22 cellular contexts compared by ENCODE assay signal in the genomic region with DNA sequence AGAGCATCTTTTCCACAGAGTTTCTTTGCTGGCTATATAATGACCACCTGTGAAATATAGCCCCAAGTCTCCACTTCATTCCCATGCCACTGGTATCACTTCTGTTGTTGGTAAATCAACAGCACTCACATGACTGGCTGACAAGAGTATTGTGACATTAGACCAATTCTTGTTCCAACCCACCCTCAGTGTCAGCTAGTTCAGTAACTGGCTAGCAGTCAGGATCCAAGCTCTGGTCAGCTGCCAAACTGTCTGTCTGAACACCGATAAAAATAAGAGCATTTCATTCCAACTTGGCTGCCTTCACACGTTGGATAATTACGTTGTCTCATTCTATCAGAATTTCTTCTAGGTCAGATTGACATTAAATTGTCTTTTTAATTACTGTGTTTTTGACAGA.
"Had no signal": no experiment of that assay in that cellular context is flagged by ENCODE, and none has a peak within 500 bp of the region (broad histone marks: within the 10 kb centered on the region; RNA-seq: fewer than 3 reads in every experiment).

No MANE protein-coding gene starts in this region.

- H3K27me3 ChIP-seq: ascending aorta, Peyer's patch had no signal

- H3K4me3 ChIP-seq: ascending aorta, Peyer's patch had no signal

- DNase-seq: activated CD4-positive, alpha-beta T cell treated with anti-CD3 and anti-CD28 coated beads for 48 hours; activated CD4-positive, alpha-beta T cell treated with anti-CD3 and anti-CD28 coated beads, Interleukin-2, amount 50 U/mL, for 4 hours; activated CD4-positive, CD25-positive, alpha-beta regulatory T cell treated with anti-CD3 and anti-CD28 coated beads, Interleukin-2, amount 50 U/mL, for 72 hours; activated CD8-positive, alpha-beta memory T cell treated with anti-CD3 and anti-CD28 coated beads, Interleukin-2, amount 50 U/mL, for 48 hours; activated CD8-positive, alpha-beta T cell treated with anti-CD3 and anti-CD28 coated beads, Interleukin-2, amount 10 ng/mL, durations not matched to agents 7 days and 5 days; activated naive CD8-positive, alpha-beta T cell treated with anti-CD3 and anti-CD28 coated beads, Interleukin-2, amount 50 U/mL, for 24 hours; activated T-cell treated with anti-CD3 and anti-CD28 coated beads, Interleukin-2, amount 50 U/mL, for 1 hour; amniotic stem cell; NCI-H1092; NCI-H1417; NCI-H1930; NCI-H2171; NCI-H2227 treated with DMSO at 0.1 percent for 48 hours; NCI-H446 treated with DMSO at 0.1 percent for 48 hours; NCI-H524 treated with DMSO at 0.1 percent for 48 hours; NCI-H774; NK-92 treated with Interleukin-12 subunit alpha and Interleukin-12 subunit beta, amount 100 ng/mL, for 24 hours; Peyer's patch; SHP77 treated with DMSO at 0.1 percent for 48 hours had no signal

- H3K36me3 ChIP-seq: ascending aorta, Peyer's patch had no signal

- H3K4me1 ChIP-seq: ascending aorta, Peyer's patch had no signal

- ATAC-seq: activated CD8-positive, alpha-beta T cell treated with anti-CD3 and anti-CD28 coated beads, Interleukin-2, amount 10 ng/mL, durations not matched to agents 7 days and 5 days; activated naive CD8-positive, alpha-beta T cell treated with anti-CD3 and anti-CD28 coated beads, Interleukin-2, amount 50 U/mL, for 24 hours; WTC11 had no signal

- H3K27ac ChIP-seq: ascending aorta, Peyer's patch, RWPE1 had no signal

- H3K9me3 ChIP-seq: ascending aorta, Peyer's patch had no signal
